ENCODE assay signal across 8 cellular contexts in genomic region chr11:119018074-119018938, GRCh38. TPM values are rescaled to one million over a fixed set of nuclear protein-coding genes. Genes with fewer than 3 reads are reported as not detected.
DNase-seq lines count a peak whose midpoint lies in the region; ATAC-seq, FAIRE-seq and TF ChIP-seq lines count a peak whose summit lies in the region.

Gene RPS25, minus strand, starts transcription at chr11:119018343. Its CDS starts 59 bp downstream, at chr11:119018284.
A gene with protein sequence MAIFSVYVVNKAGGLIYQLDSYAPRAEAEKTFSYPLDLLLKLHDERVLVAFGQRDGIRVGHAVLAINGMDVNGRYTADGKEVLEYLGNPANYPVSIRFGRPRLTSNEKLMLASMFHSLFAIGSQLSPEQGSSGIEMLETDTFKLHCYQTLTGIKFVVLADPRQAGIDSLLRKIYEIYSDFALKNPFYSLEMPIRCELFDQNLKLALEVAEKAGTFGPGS (plus strand): TSS chr11:119018766. CDS start chr11:119018796, 30 bp downstream.

- H3K79me2 ChIP-seq in Loucy (ENCODE audit: insufficient read depth, low read length), result peaks cover 88% of the 10 kb centered on the region

- peak within 1 kb of the TSS; percentile 94 for H2AFZ ChIP-seq in Loucy (ENCODE audit: low read length)

- TF ChIP-seq CTCF in Loucy (conservative IDR thresholded peaks at IDR 0.05; ENCODE audit: low read length) (no peak), fibroblast of pulmonary artery (IDR thresholded peaks at IDR 0.05; ENCODE audit: low read length, missing control alignments) (no peak)

- H3K9me3 Mint-ChIP-seq in natural killer cell treated with Interleukin-12 subunit alpha and Interleukin-12 subunit beta and Interleukin-15 and Interleukin-18, amount 100 ng/mL, for 72 hours, result no peaks in the 10 kb centered on the region

- H3K27me3 Mint-ChIP-seq in natural killer cell treated with Interleukin-12 subunit alpha and Interleukin-12 subunit beta and Interleukin-15 and Interleukin-18, amount 100 ng/mL, for 72 hours, result no peaks in the 10 kb centered on the region

- DNase-seq in EL, result peak; percentile 97
- peak; percentile 72 for DNase-seq in H54 (ENCODE audit: insufficient read length, low spot score)
- peak; percentile 89 for DNase-seq in activated T-helper 9 cell treated with anti-CD3 and anti-CD28 coated beads, Interleukin-2, amount 50 U/mL, for 16 hours (ENCODE audit: low read depth)
- peak; percentile 97 for DNase-seq in fibroblast of pulmonary artery (ENCODE audit: low read depth)
- DNase-seq in natural killer cell treated with Interleukin-12 subunit alpha and Interleukin-12 subunit beta and Interleukin-15 and Interleukin-18, amount 100 ng/mL, for 72 hours (ENCODE audit: low spot score), result peak; percentile 97
- peak; percentile 94 for DNase-seq in stimulated activated naive CD8-positive, alpha-beta T cell treated with anti-CD3 and anti-CD28 coated beads, Interleukin-15, Interleukin-2, amounts not matched to agents 100 U/mL and 50 U/mL, for 24 hours

- peak; percentile 95 to 97 for ATAC-seq in natural killer cell treated with Interleukin-12 subunit alpha and Interleukin-12 subunit beta and Interleukin-15 and Interleukin-18, amount 100 ng/mL, for 72 hours
- ATAC-seq in stimulated activated naive CD8-positive, alpha-beta T cell treated with anti-CD3 and anti-CD28 coated beads, Interleukin-15, Interleukin-2, amounts not matched to agents 100 U/mL and 50 U/mL, for 24 hours, result peak; percentile 91

- peak; percentile 41 for FAIRE-seq in H54 (lab: Jason Lieb, UNC)

- H3K9me3 ChIP-seq in Loucy (ENCODE audit: insufficient read depth, low read depth, low read length), result no peaks in the 10 kb centered on the region

- TF ChIP-seq POLR2A in H54 (IDR thresholded peaks at IDR 0.05; ENCODE audit: low read depth, low read length), result peak; percentile 58
- TF ChIP-seq POLR2A in Raji (IDR thresholded peaks at IDR 0.05; ENCODE audit: insufficient read depth, low read depth, low read length), result peak; percentile 96

- peak within 1 kb of the TSS; percentile 97 to 100 for H3K27ac Mint-ChIP-seq in natural killer cell treated with Interleukin-12 subunit alpha and Interleukin-12 subunit beta and Interleukin-15 and Interleukin-18, amount 100 ng/mL, for 72 hours

- peaks cover 53% of the 10 kb centered on the region for H4K20me1 ChIP-seq in Loucy (ENCODE audit: insufficient read depth, low read length, poor library complexity, severe bottlenecking)

- H3K9ac ChIP-seq in Loucy (ENCODE audit: low read depth, low read length, poor library complexity, severe bottlenecking), result peak within 1 kb of the TSS; percentile 96

- H3K4me1 Mint-ChIP-seq in natural killer cell treated with Interleukin-12 subunit alpha and Interleukin-12 subunit beta and Interleukin-15 and Interleukin-18, amount 100 ng/mL, for 72 hours (ENCODE audit: low read depth in 2 of 2), result peaks cover 27 to 34% of the 10 kb centered on the region in 2 donors

- H3K4me3 Mint-ChIP-seq in natural killer cell treated with Interleukin-12 subunit alpha and Interleukin-12 subunit beta and Interleukin-15 and Interleukin-18, amount 100 ng/mL, for 72 hours, result peak within 1 kb of the TSS; percentile 95

- H3K4me1 ChIP-seq in Loucy (ENCODE audit: insufficient read depth, low read length, poor library complexity, severe bottlenecking), result peaks cover 27% of the 10 kb centered on the region

- H3F3A ChIP-seq in Loucy (ENCODE audit: low read depth), result no peaks in the 10 kb centered on the region

- H3K36me3 Mint-ChIP-seq in natural killer cell treated with Interleukin-12 subunit alpha and Interleukin-12 subunit beta and Interleukin-15 and Interleukin-18, amount 100 ng/mL, for 72 hours, result peaks cover 36% of the 10 kb centered on the region

- H3K9me2 ChIP-seq in Loucy (replicated peaks; ENCODE audit: low read depth, low read length), result no peaks in the 10 kb centered on the region

- no peaks in the 10 kb centered on the region for H3K27me3 ChIP-seq in Loucy (ENCODE audit: insufficient read depth, low read length, poor library complexity, severe bottlenecking)

- H3K4me3 ChIP-seq in Loucy (ENCODE audit: low read length, poor library complexity, severe bottlenecking) (peak within 1 kb of the TSS; percentile 93), fibroblast of pulmonary artery (replicated peaks; ENCODE audit: low read depth, low read length) (peak within 1 kb of the TSS; percentile 89)

- peaks cover 33% of the 10 kb centered on the region for H3K36me3 ChIP-seq in Loucy (ENCODE audit: insufficient read depth, low read length)

- peak within 1 kb of the TSS; percentile 92 for H3K4me2 ChIP-seq in Loucy (ENCODE audit: low read depth, low read length, poor library complexity, severe bottlenecking)

RNA-seq across cellular contexts. Expression of gene RPS25, which starts in this region (rescaled TPM):
- total RNA-seq in natural killer cell treated with Interleukin-12 subunit alpha and Interleukin-12 subunit beta and Interleukin-15 and Interleukin-18, amount 100 ng/mL, for 72 hours, result 100 to 1,000 TPM; 711 to 875 TPM

RNA-seq across cellular contexts. Expression of the second gene that starts in this region (rescaled TPM):
- total RNA-seq in natural killer cell treated with Interleukin-12 subunit alpha and Interleukin-12 subunit beta and Interleukin-15 and Interleukin-18, amount 100 ng/mL, for 72 hours, result 10 to 100 TPM; 76.3 to 82.3 TPM

Comparison
In these comparisons a context has a peak if more than half of its experiments do, and no peak if none do; other contexts are left out.
1. Peak in every context shown above with its lines: DNase-seq, ATAC-seq and H3K4me3 ChIP-seq.